In the genomic region with DNA sequence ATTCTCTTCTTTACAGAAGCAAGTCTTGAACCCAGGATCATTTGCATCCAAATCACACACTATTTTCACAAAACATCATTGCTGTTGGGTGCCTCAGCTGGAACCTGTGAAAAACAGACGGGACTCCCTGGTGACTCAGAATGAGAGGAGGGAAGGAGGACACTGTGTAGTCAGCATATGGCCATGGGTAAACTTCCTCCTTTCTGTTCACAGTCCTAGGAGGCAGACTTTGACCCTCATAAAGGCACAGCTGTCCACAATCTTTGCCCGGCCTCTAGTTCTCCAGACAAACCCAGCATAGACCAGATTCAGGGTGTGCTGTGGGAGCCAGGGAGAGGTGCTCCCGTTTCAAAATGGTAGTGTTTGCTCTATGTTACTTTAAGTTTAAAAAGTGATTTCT, we compare ENCODE assay signal across 1 cellular context.
TF ChIP-seq lines count a peak whose summit lies in the region.

No MANE protein-coding gene starts in this region.

TF ChIP-seq in HepG2, 621 proteins besides CTCF, POLR2A, EP300 and RAD21 (continued from another document and continues in another):
- TF ChIP-seq, protein P1, sequence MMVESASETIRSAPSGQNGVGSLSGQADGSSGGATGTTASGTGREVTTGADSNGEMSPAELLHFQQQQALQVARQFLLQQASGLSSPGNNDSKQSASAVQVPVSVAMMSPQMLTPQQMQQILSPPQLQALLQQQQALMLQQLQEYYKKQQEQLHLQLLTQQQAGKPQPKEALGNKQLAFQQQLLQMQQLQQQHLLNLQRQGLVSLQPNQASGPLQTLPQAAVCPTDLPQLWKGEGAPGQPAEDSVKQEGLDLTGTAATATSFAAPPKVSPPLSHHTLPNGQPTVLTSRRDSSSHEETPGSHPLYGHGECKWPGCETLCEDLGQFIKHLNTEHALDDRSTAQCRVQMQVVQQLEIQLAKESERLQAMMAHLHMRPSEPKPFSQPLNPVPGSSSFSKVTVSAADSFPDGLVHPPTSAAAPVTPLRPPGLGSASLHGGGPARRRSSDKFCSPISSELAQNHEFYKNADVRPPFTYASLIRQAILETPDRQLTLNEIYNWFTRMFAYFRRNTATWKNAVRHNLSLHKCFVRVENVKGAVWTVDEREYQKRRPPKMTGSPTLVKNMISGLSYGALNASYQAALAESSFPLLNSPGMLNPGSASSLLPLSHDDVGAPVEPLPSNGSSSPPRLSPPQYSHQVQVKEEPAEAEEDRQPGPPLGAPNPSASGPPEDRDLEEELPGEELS (CRISPR knock-in tag; IDR thresholded peaks at IDR 0.05), result no peak
- TF ChIP-seq PCBP1 (IDR thresholded peaks at IDR 0.05; ENCODE audit: borderline replicate concordance, low read depth, low read length) (no peak), FOXP1 (IDR thresholded peaks at IDR 0.05) (no peak), FOXP1 (CRISPR knock-in tag; IDR thresholded peaks at IDR 0.05) (0 out of 2 replicates have a peak, but pooled peaks have one; percentile 15), ZKSCAN8 (CRISPR knock-in tag; IDR thresholded peaks at IDR 0.05; ENCODE audit: borderline replicate concordance) (0 out of 2 replicates have a peak, but pooled peaks have one; percentile 40), HNRNPLL (IDR thresholded peaks at IDR 0.05; ENCODE audit: low read depth, low read length, poor library complexity, severe bottlenecking) (no peak), GABPA (IDR thresholded peaks at IDR 0.05; ENCODE audit: low read depth, low read length) (no peak), GABPA (CRISPR knock-in tag; IDR thresholded peaks at IDR 0.05; ENCODE audit: low read depth) (peak; percentile 63), ZNF510 (CRISPR knock-in tag; IDR thresholded peaks at IDR 0.05; ENCODE audit: low read depth) (no peak), JUNB (CRISPR knock-in tag; IDR thresholded peaks at IDR 0.05; ENCODE audit: borderline replicate concordance) (no peak), IKZF1 (IDR thresholded peaks at IDR 0.05) (no peak), ZNF24 (IDR thresholded peaks at IDR 0.05) (no peak), ZNF10 (CRISPR knock-in tag; IDR thresholded peaks at IDR 0.05; ENCODE audit: borderline replicate concordance, low read depth) (no peak), ZMYM4 (CRISPR knock-in tag; IDR thresholded peaks at IDR 0.05) (no peak; the same call in 1 of the 2 replicates), ZNF563 (CRISPR knock-in tag; IDR thresholded peaks at IDR 0.05) (no peak), ZKSCAN5 (CRISPR knock-in tag; IDR thresholded peaks at IDR 0.05) (no peak), ZNF354B (CRISPR knock-in tag; IDR thresholded peaks at IDR 0.05) (no peak), ZNF564 (CRISPR knock-in tag; IDR thresholded peaks at IDR 0.05) (peak; percentile 41; the same call in 1 of the 2 replicates), NR2F2 (IDR thresholded peaks at IDR 0.05; ENCODE audit: borderline replicate concordance, low read depth) (no peak), ZNF629 (CRISPR knock-in tag; conservative IDR thresholded peaks at IDR 0.05) (no peak), SMAD3 (CRISPR knock-in tag; IDR thresholded peaks at IDR 0.05) (0 out of 2 replicates have a peak, but pooled peaks have one; percentile 30), ZNF569 (CRISPR knock-in tag; IDR thresholded peaks at IDR 0.05; ENCODE audit: borderline replicate concordance) (no peak), FOXA3 (CRISPR knock-in tag; IDR thresholded peaks at IDR 0.05) (peak; percentile 47), ZNF547 (CRISPR knock-in tag; IDR thresholded peaks at IDR 0.05) (no peak), RXRB (CRISPR knock-in tag; IDR thresholded peaks at IDR 0.05; ENCODE audit: borderline replicate concordance) (peak; percentile 41; the same call in 1 of the 2 replicates), ATRX (CRISPR knock-in tag; IDR thresholded peaks at IDR 0.05; ENCODE audit: borderline replicate concordance) (no peak), KLF9 (CRISPR knock-in tag; IDR thresholded peaks at IDR 0.05; ENCODE audit: low read depth) (no peak), MED1 (CRISPR knock-in tag; IDR thresholded peaks at IDR 0.05) (no peak), KLF16 (CRISPR knock-in tag; IDR thresholded peaks at IDR 0.05) (no peak), KDM2A (CRISPR knock-in tag; IDR thresholded peaks at IDR 0.05; ENCODE audit: borderline replicate concordance, low read depth) (0 out of 2 replicates have a peak, but pooled peaks have one; percentile 25), SRSF9 (IDR thresholded peaks at IDR 0.05; ENCODE audit: borderline replicate concordance, insufficient read depth, low read depth, low read length, poor library complexity, severe bottlenecking) (no peak), NCOA1 (CRISPR knock-in tag; IDR thresholded peaks at IDR 0.05) (no peak), RORA (CRISPR knock-in tag; IDR thresholded peaks at IDR 0.05) (no peak), ZSCAN30 (CRISPR knock-in tag; IDR thresholded peaks at IDR 0.05) (no peak), FOXO1 (CRISPR knock-in tag; IDR thresholded peaks at IDR 0.05) (peak; percentile 23; the same call in 1 of the 2 replicates), GTF3A (CRISPR knock-in tag; conservative IDR thresholded peaks at IDR 0.05) (no peak), NBN (conservative IDR thresholded peaks at IDR 0.05) (no peak), JDP2 (CRISPR knock-in tag; IDR thresholded peaks at IDR 0.05; ENCODE audit: borderline replicate concordance) (no peak)
- TF ChIP-seq, protein P2, sequence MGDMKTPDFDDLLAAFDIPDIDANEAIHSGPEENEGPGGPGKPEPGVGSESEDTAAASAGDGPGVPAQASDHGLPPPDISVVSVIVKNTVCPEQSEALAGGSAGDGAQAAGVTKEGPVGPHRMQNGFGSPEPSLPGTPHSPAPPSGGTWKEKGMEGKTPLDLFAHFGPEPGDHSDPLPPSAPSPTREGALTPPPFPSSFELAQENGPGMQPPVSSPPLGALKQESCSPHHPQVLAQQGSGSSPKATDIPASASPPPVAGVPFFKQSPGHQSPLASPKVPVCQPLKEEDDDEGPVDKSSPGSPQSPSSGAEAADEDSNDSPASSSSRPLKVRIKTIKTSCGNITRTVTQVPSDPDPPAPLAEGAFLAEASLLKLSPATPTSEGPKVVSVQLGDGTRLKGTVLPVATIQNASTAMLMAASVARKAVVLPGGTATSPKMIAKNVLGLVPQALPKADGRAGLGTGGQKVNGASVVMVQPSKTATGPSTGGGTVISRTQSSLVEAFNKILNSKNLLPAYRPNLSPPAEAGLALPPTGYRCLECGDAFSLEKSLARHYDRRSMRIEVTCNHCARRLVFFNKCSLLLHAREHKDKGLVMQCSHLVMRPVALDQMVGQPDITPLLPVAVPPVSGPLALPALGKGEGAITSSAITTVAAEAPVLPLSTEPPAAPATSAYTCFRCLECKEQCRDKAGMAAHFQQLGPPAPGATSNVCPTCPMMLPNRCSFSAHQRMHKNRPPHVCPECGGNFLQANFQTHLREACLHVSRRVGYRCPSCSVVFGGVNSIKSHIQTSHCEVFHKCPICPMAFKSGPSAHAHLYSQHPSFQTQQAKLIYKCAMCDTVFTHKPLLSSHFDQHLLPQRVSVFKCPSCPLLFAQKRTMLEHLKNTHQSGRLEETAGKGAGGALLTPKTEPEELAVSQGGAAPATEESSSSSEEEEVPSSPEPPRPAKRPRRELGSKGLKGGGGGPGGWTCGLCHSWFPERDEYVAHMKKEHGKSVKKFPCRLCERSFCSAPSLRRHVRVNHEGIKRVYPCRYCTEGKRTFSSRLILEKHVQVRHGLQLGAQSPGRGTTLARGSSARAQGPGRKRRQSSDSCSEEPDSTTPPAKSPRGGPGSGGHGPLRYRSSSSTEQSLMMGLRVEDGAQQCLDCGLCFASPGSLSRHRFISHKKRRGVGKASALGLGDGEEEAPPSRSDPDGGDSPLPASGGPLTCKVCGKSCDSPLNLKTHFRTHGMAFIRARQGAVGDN (CRISPR knock-in tag; IDR thresholded peaks at IDR 0.05), result no peak
- TF ChIP-seq, protein P3, sequence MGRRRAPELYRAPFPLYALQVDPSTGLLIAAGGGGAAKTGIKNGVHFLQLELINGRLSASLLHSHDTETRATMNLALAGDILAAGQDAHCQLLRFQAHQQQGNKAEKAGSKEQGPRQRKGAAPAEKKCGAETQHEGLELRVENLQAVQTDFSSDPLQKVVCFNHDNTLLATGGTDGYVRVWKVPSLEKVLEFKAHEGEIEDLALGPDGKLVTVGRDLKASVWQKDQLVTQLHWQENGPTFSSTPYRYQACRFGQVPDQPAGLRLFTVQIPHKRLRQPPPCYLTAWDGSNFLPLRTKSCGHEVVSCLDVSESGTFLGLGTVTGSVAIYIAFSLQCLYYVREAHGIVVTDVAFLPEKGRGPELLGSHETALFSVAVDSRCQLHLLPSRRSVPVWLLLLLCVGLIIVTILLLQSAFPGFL (CRISPR knock-in tag; IDR thresholded peaks at IDR 0.05), result no peak
- TF ChIP-seq, protein P4, sequence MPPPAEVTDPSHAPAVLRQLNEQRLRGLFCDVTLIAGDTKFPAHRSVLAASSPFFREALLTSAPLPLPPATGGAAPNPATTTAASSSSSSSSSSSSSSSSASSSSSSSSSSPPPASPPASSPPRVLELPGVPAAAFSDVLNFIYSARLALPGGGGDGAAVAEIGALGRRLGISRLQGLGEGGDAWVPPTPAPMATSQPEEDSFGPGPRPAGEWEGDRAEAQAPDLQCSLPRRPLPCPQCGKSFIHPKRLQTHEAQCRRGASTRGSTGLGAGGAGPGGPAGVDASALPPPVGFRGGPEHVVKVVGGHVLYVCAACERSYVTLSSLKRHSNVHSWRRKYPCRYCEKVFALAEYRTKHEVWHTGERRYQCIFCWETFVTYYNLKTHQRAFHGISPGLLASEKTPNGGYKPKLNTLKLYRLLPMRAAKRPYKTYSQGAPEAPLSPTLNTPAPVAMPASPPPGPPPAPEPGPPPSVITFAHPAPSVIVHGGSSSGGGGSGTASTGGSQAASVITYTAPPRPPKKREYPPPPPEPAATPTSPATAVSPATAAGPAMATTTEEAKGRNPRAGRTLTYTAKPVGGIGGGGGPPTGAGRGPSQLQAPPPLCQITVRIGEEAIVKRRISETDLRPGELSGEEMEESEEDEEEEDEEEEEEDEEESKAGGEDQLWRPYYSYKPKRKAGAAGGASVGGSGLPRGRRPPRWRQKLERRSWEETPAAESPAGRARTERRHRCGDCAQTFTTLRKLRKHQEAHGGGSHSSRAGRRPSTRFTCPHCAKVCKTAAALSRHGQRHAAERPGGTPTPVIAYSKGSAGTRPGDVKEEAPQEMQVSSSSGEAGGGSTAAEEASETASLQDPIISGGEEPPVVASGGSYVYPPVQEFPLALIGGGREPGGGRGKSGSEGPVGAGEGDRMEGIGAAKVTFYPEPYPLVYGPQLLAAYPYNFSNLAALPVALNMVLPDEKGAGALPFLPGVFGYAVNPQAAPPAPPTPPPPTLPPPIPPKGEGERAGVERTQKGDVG (CRISPR knock-in tag; IDR thresholded peaks at IDR 0.05; ENCODE audit: borderline replicate concordance), result no peak
- TF ChIP-seq, protein P5, sequence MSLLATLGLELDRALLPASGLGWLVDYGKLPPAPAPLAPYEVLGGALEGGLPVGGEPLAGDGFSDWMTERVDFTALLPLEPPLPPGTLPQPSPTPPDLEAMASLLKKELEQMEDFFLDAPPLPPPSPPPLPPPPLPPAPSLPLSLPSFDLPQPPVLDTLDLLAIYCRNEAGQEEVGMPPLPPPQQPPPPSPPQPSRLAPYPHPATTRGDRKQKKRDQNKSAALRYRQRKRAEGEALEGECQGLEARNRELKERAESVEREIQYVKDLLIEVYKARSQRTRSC (CRISPR knock-in tag; IDR thresholded peaks at IDR 0.05; ENCODE audit: low read depth), result no peak
- TF ChIP-seq, protein P6, sequence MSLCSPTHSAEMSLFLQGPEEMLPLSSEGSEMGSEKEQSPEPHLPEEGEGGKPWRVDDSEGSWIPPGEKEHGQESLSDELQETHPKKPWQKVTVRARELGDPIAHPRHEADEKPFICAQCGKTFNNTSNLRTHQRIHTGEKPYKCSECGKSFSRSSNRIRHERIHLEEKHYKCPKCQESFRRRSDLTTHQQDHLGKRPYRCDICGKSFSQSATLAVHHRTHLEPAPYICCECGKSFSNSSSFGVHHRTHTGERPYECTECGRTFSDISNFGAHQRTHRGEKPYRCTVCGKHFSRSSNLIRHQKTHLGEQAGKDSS (CRISPR knock-in tag; IDR thresholded peaks at IDR 0.05; ENCODE audit: borderline replicate concordance, low read depth), result no peak
- TF ChIP-seq, protein P7, sequence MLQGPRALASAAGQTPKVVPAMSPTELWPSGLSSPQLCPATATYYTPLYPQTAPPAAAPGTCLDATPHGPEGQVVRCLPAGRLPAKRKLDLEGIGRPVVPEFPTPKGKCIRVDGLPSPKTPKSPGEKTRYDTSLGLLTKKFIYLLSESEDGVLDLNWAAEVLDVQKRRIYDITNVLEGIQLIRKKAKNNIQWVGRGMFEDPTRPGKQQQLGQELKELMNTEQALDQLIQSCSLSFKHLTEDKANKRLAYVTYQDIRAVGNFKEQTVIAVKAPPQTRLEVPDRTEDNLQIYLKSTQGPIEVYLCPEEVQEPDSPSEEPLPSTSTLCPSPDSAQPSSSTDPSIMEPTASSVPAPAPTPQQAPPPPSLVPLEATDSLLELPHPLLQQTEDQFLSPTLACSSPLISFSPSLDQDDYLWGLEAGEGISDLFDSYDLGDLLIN (CRISPR knock-in tag; IDR thresholded peaks at IDR 0.05; ENCODE audit: borderline replicate concordance), result no peak
- TF ChIP-seq, protein P8, sequence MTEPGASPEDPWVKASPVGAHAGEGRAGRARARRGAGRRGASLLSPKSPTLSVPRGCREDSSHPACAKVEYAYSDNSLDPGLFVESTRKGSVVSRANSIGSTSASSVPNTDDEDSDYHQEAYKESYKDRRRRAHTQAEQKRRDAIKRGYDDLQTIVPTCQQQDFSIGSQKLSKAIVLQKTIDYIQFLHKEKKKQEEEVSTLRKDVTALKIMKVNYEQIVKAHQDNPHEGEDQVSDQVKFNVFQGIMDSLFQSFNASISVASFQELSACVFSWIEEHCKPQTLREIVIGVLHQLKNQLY (CRISPR knock-in tag; IDR thresholded peaks at IDR 0.05), result 0 out of 2 replicates have a peak, but pooled peaks have one; percentile 20
- TF ChIP-seq, protein P9, sequence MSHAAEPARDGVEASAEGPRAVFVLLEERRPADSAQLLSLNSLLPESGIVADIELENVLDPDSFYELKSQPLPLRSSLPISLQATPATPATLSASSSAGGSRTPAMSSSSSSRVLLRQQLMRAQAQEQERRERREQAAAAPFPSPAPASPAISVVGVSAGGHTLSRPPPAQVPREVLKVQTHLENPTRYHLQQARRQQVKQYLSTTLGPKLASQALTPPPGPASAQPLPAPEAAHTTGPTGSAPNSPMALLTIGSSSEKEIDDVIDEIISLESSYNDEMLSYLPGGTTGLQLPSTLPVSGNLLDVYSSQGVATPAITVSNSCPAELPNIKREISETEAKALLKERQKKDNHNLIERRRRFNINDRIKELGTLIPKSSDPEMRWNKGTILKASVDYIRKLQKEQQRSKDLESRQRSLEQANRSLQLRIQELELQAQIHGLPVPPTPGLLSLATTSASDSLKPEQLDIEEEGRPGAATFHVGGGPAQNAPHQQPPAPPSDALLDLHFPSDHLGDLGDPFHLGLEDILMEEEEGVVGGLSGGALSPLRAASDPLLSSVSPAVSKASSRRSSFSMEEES (CRISPR knock-in tag; IDR thresholded peaks at IDR 0.05), result no peak; the same call in 1 of the 2 replicates
